18 cellular contexts compared by ENCODE assay signal in genomic region chr11:130829801-130830562, GRCh38.
A peak's percentile ranks its signal among the peaks of the same experiment; 100 is the strongest.
DNase-seq lines count a peak whose midpoint lies in the region; ATAC-seq and TF ChIP-seq lines count a peak whose summit lies in the region.
"Had no signal": no experiment of that assay in that cellular context is flagged by ENCODE, and none has a peak within 500 bp of the region (broad histone marks: within the 10 kb centered on the region; RNA-seq: fewer than 3 reads in every experiment).

No MANE protein-coding gene starts in this region.

- H3K27me3 ChIP-seq in KMS-11 (ENCODE audit: insufficient read depth, low read depth) (no peaks in the 10 kb centered on the region), endodermal cell (ENCODE audit: control insufficient read depth, insufficient read depth, low read length, poor library complexity, severe bottlenecking) (no peaks in the 10 kb centered on the region)
- H3K27me3 ChIP-seq: Peyer's patch, right lobe of liver had no signal

- no peaks in the 10 kb centered on the region for H3K79me2 ChIP-seq in KMS-11 (ENCODE audit: insufficient read depth, low read depth)

- H3K9me3 Mint-ChIP-seq in endodermal cell: no peaks in the 10 kb centered on the region
- H3K9me3 Mint-ChIP-seq in activated CD4-positive, alpha-beta T cell treated with anti-CD3 and anti-CD28 coated beads for 36 hours (ENCODE audit: low read depth): no peaks in the 10 kb centered on the region
- H3K9me3 Mint-ChIP-seq: activated B cell treated with CpG ODN at 0.5 μM for 24 hours; effector memory CD8-positive, alpha-beta T cell had no signal

- peaks cover 54% of the 10 kb centered on the region for H3K4me1 ChIP-seq in KMS-11 (ENCODE audit: low read depth, poor library complexity, severe bottlenecking)
- no peaks in the 10 kb centered on the region for H3K4me1 ChIP-seq in endodermal cell (ENCODE audit: control insufficient read depth, insufficient read depth, low read length)
- H3K4me1 ChIP-seq: Peyer's patch, right lobe of liver had no signal

- H3K27ac ChIP-seq in KMS-11: no peak overlapping the region
- H3K27ac ChIP-seq in endodermal cell (ENCODE audit: low read depth, low read length): no peak overlapping the region
- H3K27ac ChIP-seq: Peyer's patch, right lobe of liver had no signal

- ATAC-seq in left colon (no peak), sciatic nerve (peak; percentile 87)
- no peak for ATAC-seq in activated CD4-positive, alpha-beta T cell treated with anti-CD3 and anti-CD28 coated beads for 36 hours
- ATAC-seq: effector memory CD8-positive, alpha-beta T cell had no signal

- POLR2A ChIA-PET in activated CD4-positive, alpha-beta T cell treated with anti-CD3 and anti-CD28 coated beads for 36 hours (lab: Charles Lee): no interaction called here

- H2AFZ ChIP-seq in KMS-11 (ENCODE audit: low read depth): no peak overlapping the region; the same call in 1 of the 2 replicates

- no peak overlapping the region for H3K4me3 Mint-ChIP-seq in endodermal cell
- no peak overlapping the region for H3K4me3 Mint-ChIP-seq in activated CD4-positive, alpha-beta T cell treated with anti-CD3 and anti-CD28 coated beads for 36 hours
- H3K4me3 Mint-ChIP-seq: activated B cell treated with CpG ODN at 0.5 μM for 24 hours; effector memory CD8-positive, alpha-beta T cell had no signal

- CTCF ChIA-PET in activated CD4-positive, alpha-beta T cell treated with anti-CD3 and anti-CD28 coated beads for 36 hours (lab: Charles Lee): interaction anchor here (0.7 to 1.5 kb wide), 2 partner anchors 30 kb away, joined by 3 read pairs; no protein-coding TSS in a partner anchor

- intact Hi-C loops in left colon (cut with DNase I, micrococcal nuclease): no loop called here
- intact Hi-C loops in sciatic nerve (cut with DNase I): no loop called here
- intact Hi-C loops in activated CD4-positive, alpha-beta T cell treated with anti-CD3 and anti-CD28 coated beads for 36 hours (cut with DNase I, micrococcal nuclease): loop anchor here in 1 of 2 experiments (10.0 kb wide), 1 partner anchor 695 kb away; no protein-coding TSS in a partner anchor

- H4K20me1 ChIP-seq in KMS-11 (ENCODE audit: insufficient read depth): no peaks in the 10 kb centered on the region

- H3K9ac ChIP-seq in KMS-11: no peak overlapping the region
- H3K9ac ChIP-seq in endodermal cell (ENCODE audit: extremely low read depth, low read length, poor library complexity, severe bottlenecking): no peak overlapping the region

- no peaks in the 10 kb centered on the region for H3K36me3 ChIP-seq in KMS-11 (ENCODE audit: insufficient read depth)
- no peaks in the 10 kb centered on the region for H3K36me3 ChIP-seq in endodermal cell (ENCODE audit: control insufficient read depth, insufficient read depth, low read length)
- H3K36me3 ChIP-seq: Peyer's patch, right lobe of liver had no signal

- WGBS in endodermal cell (ENCODE audit: insufficient coverage in 1 of 2, insufficient read length in 1 of 2), 2 experiments: 96 to 98% methylated on average over 8 to 12 of the region's 12 CpGs

- TF ChIP-seq CTCF in KMS-11 (conservative IDR thresholded peaks at IDR 0.05; ENCODE audit: low read depth, low read length): no peak
- TF ChIP-seq CTCF in endodermal cell (conservative IDR thresholded peaks at IDR 0.05): no peak

- DNase-seq in cerebellum (ENCODE audit: low spot score): peak; percentile 8
- peak; percentile 25 to 34 for DNase-seq in left colon
- DNase-seq in sciatic nerve (ENCODE audit: low spot score): peak; percentile 78
- DNase-seq in NCI-H1092 treated with DMSO at 0.1 percent for 48 hours (lab: John Stamatoyannopoulos, UW): no peak
- DNase-seq in endodermal cell: no peak
- no peak for DNase-seq in NCI-H1694 (lab: John Stamatoyannopoulos, UW)
- DNase-seq in activated CD4-positive, alpha-beta T cell treated with anti-CD3 and anti-CD28 coated beads for 36 hours: no peak
- DNase-seq: activated B cell treated with CpG ODN at 0.5 μM for 24 hours; activated naive CD4-positive, alpha-beta T cell treated with Interleukin-2 at 50 U/mL for 16 hours; effector memory CD8-positive, alpha-beta T cell; GOT3; kidney; NCI-H1417; Peyer's patch; right lobe of liver; stimulated activated CD4-positive, alpha-beta T cell treated with anti-CD3 and anti-CD28 coated beads, Interleukin-4, amount 100 ng/mL, for 24 hours; SW 1271 had no signal

- H3K4me3 ChIP-seq in KMS-11 (IDR thresholded peaks at IDR 0.05; ENCODE audit: insufficient read depth, low read depth, low read length): no peak overlapping the region
- H3K4me3 ChIP-seq in endodermal cell (ENCODE audit: low read length): no peak overlapping the region
- H3K4me3 ChIP-seq: Peyer's patch, right lobe of liver had no signal

- peaks cover 9% of the 10 kb centered on the region for H3K27me3 Mint-ChIP-seq in endodermal cell (ENCODE audit: insufficient read depth)
- peaks cover 9% of the 10 kb centered on the region for H3K27me3 Mint-ChIP-seq in activated CD4-positive, alpha-beta T cell treated with anti-CD3 and anti-CD28 coated beads for 36 hours

- peaks cover 3% of the 10 kb centered on the region for H3K4me1 Mint-ChIP-seq in endodermal cell
- no peaks in the 10 kb centered on the region for H3K4me1 Mint-ChIP-seq in activated CD4-positive, alpha-beta T cell treated with anti-CD3 and anti-CD28 coated beads for 36 hours
- H3K4me1 Mint-ChIP-seq: activated B cell treated with CpG ODN at 0.5 μM for 24 hours had no signal

- no peaks in the 10 kb centered on the region for H3K9me3 ChIP-seq in endodermal cell (ENCODE audit: control insufficient read depth, low read length)
- H3K9me3 ChIP-seq: Peyer's patch, right lobe of liver had no signal

- no peak overlapping the region for H3K27ac Mint-ChIP-seq in endodermal cell
- no peak overlapping the region for H3K27ac Mint-ChIP-seq in activated CD4-positive, alpha-beta T cell treated with anti-CD3 and anti-CD28 coated beads for 36 hours
- H3K27ac Mint-ChIP-seq: activated B cell treated with CpG ODN at 0.5 μM for 24 hours; effector memory CD8-positive, alpha-beta T cell had no signal

- no peaks in the 10 kb centered on the region for H3K36me3 Mint-ChIP-seq in endodermal cell (ENCODE audit: low read depth)
- H3K36me3 Mint-ChIP-seq in activated CD4-positive, alpha-beta T cell treated with anti-CD3 and anti-CD28 coated beads for 36 hours (ENCODE audit: low read depth): no peaks in the 10 kb centered on the region

- peak overlapping the region; percentile 82; the same call in 1 of the 2 replicates for H3K4me2 ChIP-seq in KMS-11

Comparison
In these comparisons a context has a peak if more than half of its experiments do, and no peak if none do; other contexts are left out.
1. DNase-seq: peak in cerebellum (single experiment), left colon (2 of 2) and sciatic nerve (single experiment); none in NCI-H1092 treated with DMSO at 0.1 percent for 48 hours (single experiment), endodermal cell (single experiment), NCI-H1694 (single experiment) and activated CD4-positive, alpha-beta T cell treated with anti-CD3 and anti-CD28 coated beads for 36 hours (single experiment).